In the genomic region with DNA sequence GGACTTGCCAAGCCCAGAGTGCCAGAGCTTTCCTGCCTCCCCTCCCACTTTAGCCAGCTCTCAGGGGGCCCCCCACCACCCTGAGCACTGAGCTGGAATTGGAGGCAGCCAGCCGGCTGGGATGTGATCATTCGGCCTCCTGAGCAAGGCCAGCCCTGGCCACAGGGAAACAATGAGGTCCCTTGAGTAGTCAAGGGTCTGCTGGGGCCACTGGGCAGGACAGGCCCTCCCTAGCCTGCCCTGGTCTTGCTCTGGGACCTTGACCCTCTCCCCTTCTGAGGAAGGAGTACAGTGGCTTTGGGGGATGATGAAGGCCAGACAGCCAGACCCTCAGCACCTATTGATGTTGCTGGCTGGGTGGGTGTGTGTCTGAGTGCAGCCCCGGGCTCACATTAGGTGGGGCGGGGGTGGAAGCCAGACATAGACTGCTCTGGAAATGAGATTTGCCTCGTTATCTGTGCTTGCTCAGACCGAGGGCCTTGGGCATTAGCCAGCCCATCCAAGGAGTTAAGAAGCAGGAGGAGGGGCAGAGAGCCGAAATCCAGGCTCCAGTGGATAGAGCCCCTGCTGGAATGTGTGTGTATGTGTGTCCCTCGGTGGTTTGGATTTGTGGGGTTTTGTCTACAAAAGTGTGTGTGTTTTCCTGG, we compare ENCODE assay signal across 23 cellular contexts. TPM values are rescaled to one million over a fixed set of nuclear protein-coding genes. Genes with fewer than 3 reads are reported as not detected.
DNase-seq lines count a peak whose midpoint lies in the region; ATAC-seq and TF ChIP-seq lines count a peak whose summit lies in the region.
"Had no signal": no experiment of that assay in that cellular context is flagged by ENCODE, and none has a peak within 500 bp of the region (broad histone marks: within the 10 kb centered on the region; RNA-seq: fewer than 3 reads in every experiment).

No MANE protein-coding gene starts in this region.

- peak overlapping the region; percentile 23 for H3K18ac ChIP-seq in neuronal stem cell (ENCODE audit: low read length)

- in situ Hi-C loops in mammary epithelial cell (cut with MboI; ENCODE audit: low sequenced_read_pairs in 2 of 2), result loop anchor here in 1 of 2 donors (25.0 kb wide), 1 partner anchor 198 kb away; no protein-coding TSS in a partner anchor

- intact Hi-C loops in mammary epithelial cell (cut with micrococcal nuclease), result loop anchor here (10.0 kb wide), 1 partner anchor 545 kb away; a partner anchor contains a TSS

- CTCF ChIA-PET in mammary epithelial cell (lab: Charles Lee; ENCODE audit: low non-redundant PET), result no interaction called here

- no peaks in the 10 kb centered on the region for H4K20me1 ChIP-seq in mammary epithelial cell (ENCODE audit: insufficient read depth, low read length)

- peak overlapping the region; percentile 71 for H2AK5ac ChIP-seq in neuronal stem cell (ENCODE audit: low read depth, low read length)

- H2AFZ ChIP-seq in mammary epithelial cell (ENCODE audit: low read depth, low read length) (peak overlapping the region; percentile 52), neuronal stem cell (ENCODE audit: low read length) (no peak overlapping the region)

- H3K36me3 ChIP-seq in mammary epithelial cell (ENCODE audit: insufficient read depth, low read length) (no peaks in the 10 kb centered on the region), neuronal stem cell (replicated peaks in 1 of 2; ENCODE audit: control insufficient read depth in 2 of 2, insufficient read depth in 2 of 2, low read length in 2 of 2) (no peaks in the 10 kb centered on the region)
- H3K36me3 ChIP-seq: prostate gland had no signal

- no peak overlapping the region for H2BK120ac ChIP-seq in neuronal stem cell (ENCODE audit: low read depth, low read length)

- ATAC-seq in HG02588 (IDR thresholded peaks at IDR 0.05; ENCODE audit: unreplicated experiment), result no peak
- ATAC-seq: PC-3 had no signal

- no peaks in the 10 kb centered on the region for H3K79me1 ChIP-seq in neuronal stem cell (ENCODE audit: low read depth, low read length)

- DNase-seq in DMS79 (lab: John Stamatoyannopoulos, UW) (peak; percentile 63), DMS79 treated with DMSO at 0.1 percent for 48 hours (lab: John Stamatoyannopoulos, UW) (no peak), NCI-H69 (lab: John Stamatoyannopoulos, UW) (peak; percentile 75), mammary epithelial cell (no peak), neuronal stem cell (ENCODE audit: low spot score) (no peak), SIG-M5 (lab: John Stamatoyannopoulos, UW) (no peak)
- no peak for DNase-seq in activated CD4-positive, alpha-beta T cell treated with anti-CD3 and anti-CD28 coated beads, Interleukin-2, amount 50 U/mL, for 4 hours
- DNase-seq: 8988T; activated CD4-positive, alpha-beta T cell treated with anti-CD3 and anti-CD28 coated beads for 48 hours; activated CD8-positive, alpha-beta memory T cell treated with anti-CD3 and anti-CD28 coated beads, Interleukin-2, amount 50 U/mL, for 48 hours; activated effector memory CD4-positive, alpha-beta T cell treated with anti-CD3 and anti-CD28 coated beads, Interleukin-2, amount 50 U/mL, for 16 hours; Caco-2; cerebellar nuclear complex; effector memory CD4-positive, alpha-beta T cell; KG1; MV-4-11; NCI-H1930; PC-3; stimulated activated CD4-positive, alpha-beta T cell treated with anti-CD3 and anti-CD28 coated beads, Interleukin-4, amount 100 ng/mL, for 24 hours had no signal

- 0% methylated on average over 6 of the region's 8 CpGs for WGBS in mammary epithelial cell (ENCODE audit: low coverage, missing lambda C conversion rate)
- WGBS in neuronal stem cell (ENCODE audit: extremely low coverage in 2 of 2, insufficient read length in 2 of 2, insufficient replicate concordance in 1 of 2), 2 donors, result no CpG with 5 or more reads among the region's 8 CpGs

- H3K79me2 ChIP-seq in mammary epithelial cell (ENCODE audit: insufficient read depth, low read length), result no peaks in the 10 kb centered on the region

- H3K4me1 ChIP-seq in mammary epithelial cell (ENCODE audit: insufficient read depth, low read length) (peaks cover 20% of the 10 kb centered on the region), neuronal stem cell (ENCODE audit: control insufficient read depth in 2 of 2, insufficient read depth in 1 of 2, low read depth in 1 of 2, low read length in 2 of 2) (peaks cover 0 to 25% of the 10 kb centered on the region in 2 donors)
- H3K4me1 ChIP-seq: Caco-2, prostate gland had no signal

- peak overlapping the region; percentile 65 for H3K4me2 ChIP-seq in mammary epithelial cell (ENCODE audit: insufficient read depth, low read depth, low read length)
- no peak overlapping the region for H3K4me2 ChIP-seq in neuronal stem cell (ENCODE audit: insufficient read depth, low read length, poor library complexity, severe bottlenecking)

- dilution Hi-C loops in mammary epithelial cell (cut with HindIII; ENCODE audit: low sequenced_read_pairs), result no loop called here

- H3K9ac ChIP-seq in mammary epithelial cell (ENCODE audit: insufficient read depth, low read length) (no peak overlapping the region), neuronal stem cell (ENCODE audit: low read depth, low read length, poor library complexity) (no peak overlapping the region)

- TF ChIP-seq CTCF in mammary epithelial cell (conservative IDR thresholded peaks at IDR 0.05 in 1 of 2, IDR thresholded peaks at IDR 0.05 in 1 of 2; ENCODE audit: extremely low read depth in 1 of 2, insufficient read depth in 1 of 2, low read depth in 1 of 2, low read length in 2 of 2), result peak in 1 of 2 donors; percentile 15

- peaks cover 3% of the 10 kb centered on the region for H3K27me3 ChIP-seq in mammary epithelial cell (ENCODE audit: insufficient read depth, low read length)
- H3K27me3 ChIP-seq in neuronal stem cell (ENCODE audit: control insufficient read depth in 3 of 3, insufficient read depth in 3 of 3, low read depth in 1 of 3, low read length in 3 of 3), result peaks cover 0 to 59% (median 0%) of the 10 kb centered on the region in 3 experiments

- BruUV-seq in mammary epithelial cell (replicated peaks; lab: Mats Ljungman, UMichigan), result no TSS peak

- peak overlapping the region; percentile 27 for H3K23ac ChIP-seq in neuronal stem cell (ENCODE audit: low read depth, low read length, poor library complexity)

- H3K4me3 ChIP-seq in mammary epithelial cell (replicated peaks in 1 of 3; ENCODE audit: insufficient read depth in 1 of 3, low read depth in 2 of 3, low read length in 3 of 3), result no peak overlapping the region
- no peak overlapping the region for H3K4me3 ChIP-seq in neuronal stem cell (ENCODE audit: low read length in 2 of 2)
- H3K4me3 ChIP-seq: lung, prostate gland, SK-N-MC had no signal

- no peak overlapping the region for H4K8ac ChIP-seq in neuronal stem cell (ENCODE audit: low read depth, low read length)

- H3K4ac ChIP-seq in neuronal stem cell (ENCODE audit: low read length), result no peak overlapping the region

- H3K27ac ChIP-seq in mammary epithelial cell (ENCODE audit: insufficient read depth, low read depth, low read length) (no peak overlapping the region), neuronal stem cell (replicated peaks; ENCODE audit: low read length) (no peak overlapping the region)
- H3K27ac ChIP-seq: SK-N-MC had no signal

- H3K9me3 ChIP-seq in mammary epithelial cell (replicated peaks; ENCODE audit: insufficient read depth, low read length) (no peaks in the 10 kb centered on the region), neuronal stem cell (replicated peaks in 1 of 2; ENCODE audit: control insufficient read depth in 2 of 2, insufficient read depth in 1 of 2, low read depth in 1 of 2, low read length in 2 of 2) (no peaks in the 10 kb centered on the region)
- H3K9me3 ChIP-seq: Caco-2, prostate gland had no signal

- H3K14ac ChIP-seq in neuronal stem cell (ENCODE audit: low read length), result peak overlapping the region; percentile 9

- H4K91ac ChIP-seq in neuronal stem cell (ENCODE audit: low read depth, low read length, poor library complexity), result no peak overlapping the region

- peak overlapping the region; percentile 57 for H2BK5ac ChIP-seq in neuronal stem cell (ENCODE audit: low read length)

- peak overlapping the region; percentile 91 for H2BK15ac ChIP-seq in neuronal stem cell (ENCODE audit: low read length)

- peak overlapping the region; percentile 79 for H2BK12ac ChIP-seq in neuronal stem cell (ENCODE audit: low read length)

RNA-seq across cellular contexts. Expression of a gene that starts 21.3 kb away (rescaled TPM):
- total RNA-seq in mammary epithelial cell, result 1 to 10 TPM in 1 of 2 donors, not detected in 1; 3.2 TPM
- polyA plus RNA-seq in mammary epithelial cell, result 14.9 TPM
- 0.31 TPM for polyA minus RNA-seq in mammary epithelial cell
- 5.5 TPM for polyA plus RNA-seq in neuronal stem cell (2013, experiment 1 of 2)
- polyA plus RNA-seq in neuronal stem cell (2013, experiment 2 of 2), result 6.2 TPM
- total RNA-seq: Caco-2 had no signal

RNA-seq across cellular contexts. Expression of a gene that starts 49.6 kb away (rescaled TPM):
- total RNA-seq in mammary epithelial cell, result 10 to 100 TPM; 11.2 to 17.8 TPM
- polyA plus RNA-seq in mammary epithelial cell, result 17.4 TPM
- polyA minus RNA-seq in mammary epithelial cell, result 20.1 TPM
- 15.5 TPM for polyA plus RNA-seq in neuronal stem cell (2013, experiment 1 of 2)
- polyA plus RNA-seq in neuronal stem cell (2013, experiment 2 of 2), result 15.9 TPM

Comparison
In these comparisons a context has a peak if more than half of its experiments do, and no peak if none do; other contexts are left out.
1. DNase-seq: peak in DMS79 (single experiment) and NCI-H69 (single experiment); none in DMS79 treated with DMSO at 0.1 percent for 48 hours (single experiment), mammary epithelial cell (single experiment), neuronal stem cell (single experiment), SIG-M5 (single experiment) and activated CD4-positive, alpha-beta T cell treated with anti-CD3 and anti-CD28 coated beads, Interleukin-2, amount 50 U/mL, for 4 hours (0 of 2).